ENCODE assay signal across 15 cellular contexts in the genomic region with DNA sequence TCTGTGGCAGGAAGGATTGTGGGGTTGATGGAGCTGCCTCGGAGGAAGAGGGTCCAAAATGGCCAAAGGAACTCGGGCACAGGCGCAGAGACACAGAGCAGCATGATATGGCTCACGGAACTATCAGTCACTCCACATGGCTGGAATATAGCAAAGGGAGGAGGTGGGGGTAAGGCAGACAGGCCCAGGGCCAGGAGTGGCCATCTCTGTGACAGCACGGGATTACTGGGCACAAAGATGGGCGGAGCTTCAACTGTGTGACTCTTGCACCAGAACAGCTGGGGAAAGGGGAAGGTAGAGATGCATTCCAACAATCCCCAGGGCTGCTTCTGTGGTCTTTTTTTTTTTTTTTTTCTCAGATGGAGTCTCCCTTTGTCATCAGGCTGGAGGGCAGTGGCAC. TPM values are rescaled to one million over a fixed set of nuclear protein-coding genes. Genes with fewer than 3 reads are reported as not detected.
DNase-seq lines count a peak whose midpoint lies in the region; ATAC-seq and TF ChIP-seq lines count a peak whose summit lies in the region.
"Had no signal": no experiment of that assay in that cellular context is flagged by ENCODE, and none has a peak within 500 bp of the region (broad histone marks: within the 10 kb centered on the region; RNA-seq: fewer than 3 reads in every experiment).

No MANE protein-coding gene starts in this region.

- H3K36me3 Mint-ChIP-seq in chondrocyte (ENCODE audit: low read depth), result no peaks in the 10 kb centered on the region
- H3K36me3 Mint-ChIP-seq in CD4-positive, alpha-beta T cell (ENCODE audit: low read depth), result no peaks in the 10 kb centered on the region
- H3K36me3 Mint-ChIP-seq: stimulated activated naive B cell treated with anti-CD40 and anti-IgM and Interleukin-4, amounts not matched to agents 10 μg/mL and 1 μg/mL and 100 μg/mL, for 72 hours had no signal

- no peak overlapping the region for H3K23ac ChIP-seq in mesendoderm (ENCODE audit: low read length)

- no peak for ATAC-seq in PC-3
- ATAC-seq in CD4-positive, alpha-beta T cell (ENCODE audit: poor library complexity), result no peak
- ATAC-seq: stimulated activated naive B cell treated with anti-CD40 and anti-IgM and Interleukin-4, amounts not matched to agents 10 μg/mL and 1 μg/mL and 100 μg/mL, for 72 hours; upper lobe of right lung had no signal

- no peak overlapping the region for H2AK5ac ChIP-seq in mesendoderm (ENCODE audit: low read length)

- peak overlapping the region; percentile 98 for H3K27ac Mint-ChIP-seq in chondrocyte (ENCODE audit: unreplicated experiment)
- H3K27ac Mint-ChIP-seq in CD4-positive, alpha-beta T cell, result no peak overlapping the region
- H3K27ac Mint-ChIP-seq: activated CD4-positive, alpha-beta T cell treated with anti-CD3 and anti-CD28 coated beads, Interleukin-2, amount 10 ng/mL, durations not matched to agents 24 days and 14 days; stimulated activated naive B cell treated with anti-CD40 and anti-IgM and Interleukin-4, amounts not matched to agents 10 μg/mL and 1 μg/mL and 100 μg/mL, for 72 hours had no signal

- peaks cover 31% of the 10 kb centered on the region for H3K4me1 ChIP-seq in left ventricle myocardium inferior
- no peaks in the 10 kb centered on the region for H3K4me1 ChIP-seq in mesendoderm (ENCODE audit: control insufficient read depth, low read depth, low read length)
- H3K4me1 ChIP-seq in PC-3 (ENCODE audit: insufficient read depth, low read length), result peaks cover 16% of the 10 kb centered on the region
- H3K4me1 ChIP-seq: parathyroid adenoma, upper lobe of right lung had no signal

- H3K4me1 Mint-ChIP-seq in chondrocyte (ENCODE audit: low read depth), result peaks cover 35% of the 10 kb centered on the region
- H3K4me1 Mint-ChIP-seq in CD4-positive, alpha-beta T cell (ENCODE audit: low read depth), result no peaks in the 10 kb centered on the region
- H3K4me1 Mint-ChIP-seq: stimulated activated naive B cell treated with anti-CD40 and anti-IgM and Interleukin-4, amounts not matched to agents 10 μg/mL and 1 μg/mL and 100 μg/mL, for 72 hours had no signal

- H3K9me3 ChIP-seq in left ventricle myocardium inferior (replicated peaks), result no peaks in the 10 kb centered on the region
- H3K9me3 ChIP-seq in PC-3 (ENCODE audit: low read length), result no peaks in the 10 kb centered on the region
- no peaks in the 10 kb centered on the region for H3K9me3 ChIP-seq in CD4-positive, alpha-beta T cell (ENCODE audit: control insufficient read depth, low read length)
- H3K9me3 ChIP-seq: upper lobe of right lung had no signal

- H3K4ac ChIP-seq in mesendoderm (ENCODE audit: low read depth, low read length), result no peak overlapping the region

- H3K27ac ChIP-seq in left ventricle myocardium inferior (replicated peaks), result no peak overlapping the region
- H3K27ac ChIP-seq in mesendoderm (ENCODE audit: low read depth, low read length), result no peak overlapping the region
- no peak overlapping the region for H3K27ac ChIP-seq in PC-3 (ENCODE audit: low read length)
- H3K27ac ChIP-seq in CD4-positive, alpha-beta T cell (ENCODE audit: low read depth, low read length), result no peak overlapping the region
- H3K27ac ChIP-seq: parathyroid adenoma, upper lobe of right lung had no signal

- H3K18ac ChIP-seq in mesendoderm (ENCODE audit: low read length), result no peak overlapping the region

- no peaks in the 10 kb centered on the region for H3K79me1 ChIP-seq in mesendoderm (ENCODE audit: low read length)

- H3K9ac ChIP-seq in mesendoderm (ENCODE audit: low read length) (no peak overlapping the region), PC-3 (ENCODE audit: low read length) (no peak overlapping the region)
- H3K9ac ChIP-seq: parathyroid adenoma had no signal

- no peaks in the 10 kb centered on the region for H3K27me3 Mint-ChIP-seq in chondrocyte (ENCODE audit: low read depth)
- H3K27me3 Mint-ChIP-seq in CD4-positive, alpha-beta T cell, result peaks cover 28% of the 10 kb centered on the region
- H3K27me3 Mint-ChIP-seq: activated CD4-positive, alpha-beta T cell treated with anti-CD3 and anti-CD28 coated beads, Interleukin-2, amount 10 ng/mL, durations not matched to agents 24 days and 14 days had no signal

- H3K27me3 ChIP-seq in left ventricle myocardium inferior (ENCODE audit: low read depth) (no peaks in the 10 kb centered on the region), mesendoderm (ENCODE audit: insufficient read depth, low read length, poor library complexity) (no peaks in the 10 kb centered on the region), PC-3 (ENCODE audit: low read length) (no peaks in the 10 kb centered on the region)
- H3K27me3 ChIP-seq in CD4-positive, alpha-beta T cell (ENCODE audit: control insufficient read depth, insufficient read depth, low read length), result no peaks in the 10 kb centered on the region
- H3K27me3 ChIP-seq: upper lobe of right lung had no signal

- H2BK15ac ChIP-seq in mesendoderm (replicated peaks; ENCODE audit: low read depth), result no peak overlapping the region

- no peak overlapping the region for H2AFZ ChIP-seq in PC-3 (ENCODE audit: low read length)
- H2AFZ ChIP-seq: parathyroid adenoma had no signal

- peak; percentile 63 for DNase-seq in cardiac septum (ENCODE audit: low spot score)
- DNase-seq in left ventricle myocardium inferior, result no peak
- peak; percentile 41 for DNase-seq in chondrocyte (ENCODE audit: low spot score)
- peak; percentile 31 for DNase-seq in mesendoderm
- no peak for DNase-seq in PC-3
- DNase-seq in CD4-positive, alpha-beta T cell, result no peak
- DNase-seq in NCI-H1092 treated with DMSO at 0.1 percent for 48 hours (lab: John Stamatoyannopoulos, UW), result no peak
- no peak for DNase-seq in C1 segment of cervical spinal cord (lab: John Stamatoyannopoulos, UW)
- DNase-seq: activated CD4-positive, alpha-beta T cell treated with anti-CD3 and anti-CD28 coated beads, Interleukin-2, amount 10 ng/mL, durations not matched to agents 24 days and 14 days; activated T-cell treated with anti-CD3 and anti-CD28 coated beads for 4 hours; central memory CD4-positive, alpha-beta T cell; NCI-H1105; stimulated activated naive B cell treated with anti-CD40 and anti-IgM and Interleukin-4, amounts not matched to agents 10 μg/mL and 1 μg/mL and 100 μg/mL, for 72 hours; upper lobe of right lung had no signal

- no peak overlapping the region for H3K56ac ChIP-seq in mesendoderm (ENCODE audit: low read length)

- no peaks in the 10 kb centered on the region for H4K20me1 ChIP-seq in PC-3 (ENCODE audit: low read length)

- CTCF ChIA-PET in PC-3 (lab: Charles Lee), result interaction anchor here (0.5 kb wide), 1 partner anchor 456 kb away, joined by 3 read pairs; no protein-coding TSS in a partner anchor
- CTCF ChIA-PET in CD4-positive, alpha-beta T cell (lab: Charles Lee), result no interaction called here

- WGBS in mesendoderm (ENCODE audit: extremely low coverage, insufficient coverage, low lambda C conversion rate), result no CpG with 5 or more reads among the region's 6 CpGs

- H3K36me3 ChIP-seq in left ventricle myocardium inferior (no peaks in the 10 kb centered on the region), mesendoderm (ENCODE audit: control insufficient read depth, insufficient read depth, low read length) (no peaks in the 10 kb centered on the region), PC-3 (ENCODE audit: low read depth, low read length) (no peaks in the 10 kb centered on the region)
- H3K36me3 ChIP-seq: upper lobe of right lung had no signal

- H3K9me3 Mint-ChIP-seq in chondrocyte (ENCODE audit: low read depth), result no peaks in the 10 kb centered on the region
- H3K9me3 Mint-ChIP-seq in CD4-positive, alpha-beta T cell, result no peaks in the 10 kb centered on the region
- H3K9me3 Mint-ChIP-seq: activated CD4-positive, alpha-beta T cell treated with anti-CD3 and anti-CD28 coated beads, Interleukin-2, amount 10 ng/mL, durations not matched to agents 24 days and 14 days had no signal

- H3K4me3 Mint-ChIP-seq in chondrocyte (ENCODE audit: unreplicated experiment), result no peak overlapping the region
- H3K4me3 Mint-ChIP-seq in CD4-positive, alpha-beta T cell, result no peak overlapping the region
- H3K4me3 Mint-ChIP-seq: activated CD4-positive, alpha-beta T cell treated with anti-CD3 and anti-CD28 coated beads, Interleukin-2, amount 10 ng/mL, durations not matched to agents 24 days and 14 days; stimulated activated naive B cell treated with anti-CD40 and anti-IgM and Interleukin-4, amounts not matched to agents 10 μg/mL and 1 μg/mL and 100 μg/mL, for 72 hours had no signal

- H3F3A ChIP-seq in PC-3 (ENCODE audit: low read length, unreplicated experiment), result no peaks in the 10 kb centered on the region

- POLR2A ChIA-PET in PC-3 (lab: Charles Lee; ENCODE audit: unreplicated experiment), result no interaction called here
- POLR2A ChIA-PET in CD4-positive, alpha-beta T cell (lab: Charles Lee), result no interaction called here

- H3K4me3 ChIP-seq in left ventricle myocardium inferior (no peak overlapping the region), mesendoderm (ENCODE audit: low read length) (no peak overlapping the region), PC-3 (ENCODE audit: low read length) (no peak overlapping the region)
- H3K4me3 ChIP-seq: upper lobe of right lung had no signal

- intact Hi-C loops in cardiac septum (cut with DNase I), result no loop called here
- intact Hi-C loops in left ventricle myocardium inferior (cut with micrococcal nuclease), result no loop called here
- intact Hi-C loops in PC-3 (cut with micrococcal nuclease), result no loop called here
- intact Hi-C loops in CD4-positive, alpha-beta T cell (cut with DNase I, micrococcal nuclease), result no loop called here

- H3K9me2 ChIP-seq in PC-3 (replicated peaks; ENCODE audit: low read length), result no peaks in the 10 kb centered on the region

- H3K4me2 ChIP-seq in mesendoderm (ENCODE audit: low read length), result no peak overlapping the region
- H3K4me2 ChIP-seq in PC-3 (ENCODE audit: low read length), result no peak overlapping the region

- BruUV-seq in PC-3 (replicated peaks; lab: Mats Ljungman, UMichigan), result no TSS peak

- H3K79me2 ChIP-seq in mesendoderm (ENCODE audit: control insufficient read depth, insufficient read depth, low read length), result no peaks in the 10 kb centered on the region
- H3K79me2 ChIP-seq in PC-3 (ENCODE audit: low read length), result no peaks in the 10 kb centered on the region
- H3K79me2 ChIP-seq: parathyroid adenoma had no signal

- H4K5ac ChIP-seq in mesendoderm (ENCODE audit: low read length), result no peak overlapping the region

- TF ChIP-seq CTCF in left ventricle myocardium inferior (IDR thresholded peaks at IDR 0.05; ENCODE audit: borderline replicate concordance) (no peak), chondrocyte (IDR thresholded peaks at IDR 0.05) (no peak), PC-3 (conservative IDR thresholded peaks at IDR 0.05; ENCODE audit: low read depth, low read length) (no peak)
- TF ChIP-seq CTCF in CD4-positive, alpha-beta T cell (IDR thresholded peaks at IDR 0.05), result no peak

- no peak overlapping the region for H2BK120ac ChIP-seq in mesendoderm (ENCODE audit: low read depth, low read length)

- no peak overlapping the region for H4K8ac ChIP-seq in mesendoderm (ENCODE audit: low read depth, low read length)

- no peak overlapping the region for H2BK5ac ChIP-seq in mesendoderm (ENCODE audit: low read length)

RNA-seq across cellular contexts. Expression of a gene that starts 24.8 kb away (rescaled TPM):
- total RNA-seq in cardiac septum (29.9 TPM), left ventricle myocardium inferior (33.3 TPM), chondrocyte (36.4 to 61.0 TPM (median 39.6 TPM) in 3 replicates), PC-3 (2014; rRNA removed) (12.0 TPM in 2 replicates)
- 4.8 TPM for polyA plus RNA-seq in mesendoderm (2013, experiment 1 of 2)
- 5.6 TPM for polyA plus RNA-seq in mesendoderm (2013, experiment 2 of 2)
- total RNA-seq in CD4-positive, alpha-beta T cell, result under 1 TPM in 1 of 2 experiments, not detected in 1; 0.59 TPM

Comparison
In these comparisons a context has a peak if more than half of its experiments do, and no peak if none do; other contexts are left out.
1. DNase-seq: peak in cardiac septum (single experiment), chondrocyte (single experiment) and mesendoderm (single experiment); none in left ventricle myocardium inferior (single experiment), PC-3 (single experiment), CD4-positive, alpha-beta T cell (0 of 10), NCI-H1092 treated with DMSO at 0.1 percent for 48 hours (single experiment) and C1 segment of cervical spinal cord (0 of 14).